Comparison of ENCODE assay signal across 25 cellular contexts in the genomic region with DNA sequence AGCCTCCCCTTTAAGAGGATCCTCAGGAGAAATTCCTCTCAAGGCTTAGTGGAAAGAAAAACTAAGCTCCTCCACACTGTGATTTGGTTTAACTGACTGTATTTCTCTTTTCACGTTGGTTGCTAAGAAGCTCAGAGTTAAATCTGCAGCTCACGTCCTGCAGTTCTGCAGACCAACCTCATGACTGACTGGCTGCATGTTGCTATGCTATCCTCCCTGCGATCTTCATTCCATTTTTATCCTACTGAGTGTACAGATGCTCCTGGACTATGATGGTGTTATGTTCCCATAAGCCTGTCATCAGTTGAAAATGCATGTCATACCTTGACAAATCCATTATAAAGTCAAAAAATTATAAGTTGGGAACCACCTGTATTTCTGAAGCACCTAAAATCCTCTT.
"Had no signal": no experiment of that assay in that cellular context is flagged by ENCODE, and none has a peak within 500 bp of the region (broad histone marks: within the 10 kb centered on the region; RNA-seq: fewer than 3 reads in every experiment).

No MANE protein-coding gene starts in this region.

- H3K36me3 ChIP-seq: stomach, suprapubic skin, thoracic aorta, thyroid gland, tibial artery, tibial nerve, transverse colon, upper lobe of left lung, upper lobe of right lung, uterus, vagina had no signal

- H3K9me3 ChIP-seq: suprapubic skin, testis, thoracic aorta, thyroid gland, transverse colon, upper lobe of left lung, upper lobe of right lung, vagina had no signal

- H3K27me3 ChIP-seq: stomach, suprapubic skin, testis, thyroid gland, tibial artery, tibial nerve, transverse colon, upper lobe of left lung, upper lobe of right lung, uterus, vagina had no signal

- H3K27ac ChIP-seq: stomach, suprapubic skin, testis, thoracic aorta, thyroid gland, tibial artery, tibial nerve, transverse colon, upper lobe of left lung, upper lobe of right lung, uterus, vagina had no signal

- DNase-seq: stimulated activated CD4-positive, alpha-beta T cell treated with anti-CD3 and anti-CD28 coated beads, Interleukin-2, amount 100 ng/mL, for 48 hours; stimulated activated CD4-positive, alpha-beta T cell treated with anti-CD3 and anti-CD28 coated beads, Interleukin-4, amount 100 ng/mL, for 1 hour; stimulated activated CD4-positive, alpha-beta T cell treated with anti-CD3 and anti-CD28 coated beads, Interleukin-4, amount 100 ng/mL, for 24 hours; stimulated activated CD4-positive, alpha-beta T cell treated with anti-CD3 and anti-CD28 coated beads, Interleukin-4, amount 100 ng/mL, for 4 hours; stimulated activated CD8-positive, alpha-beta memory T cell treated with anti-CD3 and anti-CD28 coated beads, Interleukin-4, amount 100 ng/mL, for 48 hours; stimulated activated naive B cell treated with anti-CD40 and anti-IgM and Interleukin-4, amounts not matched to agents 10 μg/mL and 1 μg/mL and 100 μg/mL, for 72 hours; stimulated activated naive CD4-positive, alpha-beta T cell; stimulated activated naive CD4-positive, alpha-beta T cell treated with Interleukin-2 at 50 U/mL for 16 hours; stimulated activated naive CD8-positive, alpha-beta T cell treated with anti-CD3 and anti-CD28 coated beads, Interleukin-15, amount 100 ng/mL, for 72 hours; stimulated activated naive CD8-positive, alpha-beta T cell treated with anti-CD3 and anti-CD28 coated beads, Interleukin-15, Interleukin-2, amounts not matched to agents 100 U/mL and 50 U/mL, for 24 hours; stomach; substantia nigra; testis; thyroid gland; tibial artery; transverse colon; upper lobe of left lung; upper lobe of right lung; uterus had no signal

- H3K4me3 ChIP-seq: stomach, suprapubic skin, testis, thoracic aorta, thyroid gland, tibial artery, tibial nerve, transverse colon, upper lobe of left lung, upper lobe of right lung, uterus, vagina had no signal

- ATAC-seq: stimulated activated effector memory CD8-positive, alpha-beta T cell treated with anti-CD3 and anti-CD28 coated beads, Interleukin-12 subunit alpha, Interleukin-12 subunit beta, amount 100 ng/mL, for 72 hours; stimulated activated memory B cell treated with anti-CD40 and anti-IgM and Interleukin-4, amounts not matched to agents 10 μg/mL and 1 μg/mL and 100 μg/mL, for 72 hours; stimulated activated naive B cell treated with anti-CD40 and anti-IgM and Interleukin-4, amounts not matched to agents 10 μg/mL and 1 μg/mL and 100 μg/mL, for 72 hours; stimulated activated naive CD8-positive, alpha-beta T cell treated with anti-CD3 and anti-CD28 coated beads, Interleukin-15, amount 100 ng/mL, for 72 hours; stimulated activated naive CD8-positive, alpha-beta T cell treated with anti-CD3 and anti-CD28 coated beads, Interleukin-15, Interleukin-2, amounts not matched to agents 100 U/mL and 50 U/mL, for 24 hours; upper lobe of right lung had no signal

- H3K4me1 ChIP-seq: suprapubic skin, testis, upper lobe of left lung, uterus, vagina had no signal
